Comparison of ENCODE assay signal across 18 cellular contexts in the genomic region with DNA sequence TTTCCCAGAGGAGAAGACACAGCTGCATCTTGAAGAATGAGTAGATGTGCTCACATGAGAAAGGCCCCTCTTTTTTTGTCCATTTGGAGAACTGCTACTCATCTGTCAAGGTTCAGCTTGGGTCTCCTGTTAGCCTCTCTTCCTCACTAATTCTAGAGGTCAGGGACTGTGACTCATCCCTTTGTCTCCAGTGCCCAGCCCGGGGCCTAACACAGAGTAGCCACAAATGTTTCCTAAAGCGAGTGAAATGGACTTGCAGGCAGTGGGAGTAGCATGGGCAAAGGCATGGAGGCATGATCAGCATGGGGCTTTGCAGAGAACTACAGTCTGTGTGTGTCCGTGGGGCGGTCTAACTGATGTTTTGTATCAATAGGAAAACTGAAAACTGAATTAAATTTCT. TPM values are rescaled to one million over a fixed set of nuclear protein-coding genes. Genes with fewer than 3 reads are reported as not detected.
DNase-seq lines count a peak whose midpoint lies in the region; ATAC-seq and TF ChIP-seq lines count a peak whose summit lies in the region.
"Had no signal": no experiment of that assay in that cellular context is flagged by ENCODE, and none has a peak within 500 bp of the region (broad histone marks: within the 10 kb centered on the region; RNA-seq: fewer than 3 reads in every experiment).

No MANE protein-coding gene starts in this region.

- peak overlapping the region; percentile 47 for H3K27ac Mint-ChIP-seq in osteocyte (ENCODE audit: unreplicated experiment)
- H3K27ac Mint-ChIP-seq: activated CD4-positive, alpha-beta T cell treated with anti-CD3 and anti-CD28 coated beads for 36 hours; T-helper 1 cell treated with Interleukin-12 subunit alpha and Interleukin-12 subunit beta and Interleukin-4 antibody, amounts not matched to agents 30 μg/mL and 1 μg/mL, for 36 hours had no signal

- ATAC-seq in GM18505 (IDR thresholded peaks at IDR 0.05; ENCODE audit: unreplicated experiment): no peak
- ATAC-seq in GM18517 (IDR thresholded peaks at IDR 0.05; ENCODE audit: unreplicated experiment): no peak
- no peak for ATAC-seq in GM21447 (IDR thresholded peaks at IDR 0.05; ENCODE audit: unreplicated experiment)
- ATAC-seq: activated CD4-positive, alpha-beta T cell treated with anti-CD3 and anti-CD28 coated beads for 36 hours; gastrocnemius medialis; mucosa of descending colon had no signal

- TF ChIP-seq POLR2A in GM18505 (IDR thresholded peaks at IDR 0.05; ENCODE audit: borderline replicate concordance, extremely low read depth, insufficient read depth, insufficient read length): no peak

- no peaks in the 10 kb centered on the region for H3K9me3 Mint-ChIP-seq in osteocyte (ENCODE audit: unreplicated experiment)
- H3K9me3 Mint-ChIP-seq: T-helper 1 cell treated with Interleukin-12 subunit alpha and Interleukin-12 subunit beta and Interleukin-4 antibody, amounts not matched to agents 30 μg/mL and 1 μg/mL, for 36 hours had no signal

- TF ChIP-seq CTCF in osteocyte (IDR thresholded peaks at IDR 0.05): no peak

- peaks cover 23% of the 10 kb centered on the region for H3K4me1 Mint-ChIP-seq in osteocyte (ENCODE audit: unreplicated experiment)
- H3K4me1 Mint-ChIP-seq: activated CD4-positive, alpha-beta T cell treated with anti-CD3 and anti-CD28 coated beads for 36 hours had no signal

- H3K36me3 Mint-ChIP-seq in osteocyte (ENCODE audit: unreplicated experiment): no peaks in the 10 kb centered on the region

- H3K27me3 Mint-ChIP-seq in osteocyte (ENCODE audit: unreplicated experiment): peaks cover 7% of the 10 kb centered on the region

- H3K4me3 Mint-ChIP-seq in osteocyte (ENCODE audit: unreplicated experiment): no peak overlapping the region
- H3K4me3 Mint-ChIP-seq: activated CD4-positive, alpha-beta T cell treated with anti-CD3 and anti-CD28 coated beads for 36 hours; T-helper 1 cell treated with Interleukin-12 subunit alpha and Interleukin-12 subunit beta and Interleukin-4 antibody, amounts not matched to agents 30 μg/mL and 1 μg/mL, for 36 hours had no signal

- DNase-seq in ELF-1 (ENCODE audit: low read depth, low spot score) (peak; percentile 11), OCI-M1 (lab: John Stamatoyannopoulos, UW) (peak; percentile 7), dermis blood vessel endothelial cell (peak; percentile 16), osteocyte (ENCODE audit: extremely low spot score, unreplicated experiment) (no peak), ecto neural progenitor cell (ENCODE audit: low spot score) (no peak)
- DNase-seq: activated CD4-positive, alpha-beta T cell treated with anti-CD3 and anti-CD28 coated beads for 36 hours; activated T-cell treated with anti-CD3 and anti-CD28 coated beads, Interleukin-2, amount 50 U/mL, for 1 hour; dorsolateral prefrontal cortex; gastrocnemius medialis; GDM1; mucosa of descending colon; NCI-H1092 treated with DMSO at 0.1 percent for 48 hours; NCI-H345; stimulated activated CD4-positive, alpha-beta T cell treated with anti-CD3 and anti-CD28 coated beads, Interleukin-4, amount 100 ng/mL, for 1 hour had no signal

RNA-seq across cellular contexts. Expression of a gene that starts 33.9 kb away (rescaled TPM):
- total RNA-seq in dermis blood vessel endothelial cell: 71.5 and 86.7 TPM in 2 replicates
- total RNA-seq in osteocyte: 30.4 and 35.8 TPM in 2 replicates

Comparison
In these comparisons a context has a peak if more than half of its experiments do, and no peak if none do; other contexts are left out.
1. DNase-seq: peak in ELF-1 (single experiment), OCI-M1 (single experiment) and dermis blood vessel endothelial cell (single experiment); none in osteocyte (single experiment) and ecto neural progenitor cell (single experiment).